Comparison of ENCODE assay signal across 17 cellular contexts in the genomic region with DNA sequence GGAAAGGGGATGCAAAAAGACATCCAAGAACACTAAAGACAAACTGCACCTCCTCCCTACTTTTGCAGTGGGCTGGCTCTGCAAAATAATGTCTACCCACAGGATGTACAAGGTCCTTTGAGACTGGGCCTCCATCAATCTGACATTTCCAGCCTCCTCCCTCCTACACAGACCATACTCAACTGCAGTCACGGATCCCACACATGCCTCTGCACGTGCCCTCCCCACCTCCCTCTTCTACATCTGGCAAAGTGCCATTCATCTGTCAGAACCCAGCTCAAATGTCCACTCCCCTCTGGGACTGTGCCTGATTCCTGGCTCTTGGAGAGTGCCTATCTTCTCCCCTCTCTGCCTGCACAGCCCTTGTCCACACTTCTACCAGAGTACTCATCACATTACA. TPM values are rescaled to one million over a fixed set of nuclear protein-coding genes. Genes with fewer than 3 reads are reported as not detected.
DNase-seq lines count a peak whose midpoint lies in the region; ATAC-seq and TF ChIP-seq lines count a peak whose summit lies in the region.
"Had no signal": no experiment of that assay in that cellular context is flagged by ENCODE, and none has a peak within 500 bp of the region (broad histone marks: within the 10 kb centered on the region; RNA-seq: fewer than 3 reads in every experiment).

No MANE protein-coding gene starts in this region.

- POLR2A ChIA-PET in HEK293 (lab: Yijun Ruan, JAX): no interaction called here

- H3K4me3 Mint-ChIP-seq in nephron progenitor cell (no peak overlapping the region), endothelial cell (ENCODE audit: unreplicated experiment) (no peak overlapping the region)
- H3K4me3 Mint-ChIP-seq: CD4-positive, alpha-beta memory T cell had no signal

- peaks cover 2% of the 10 kb centered on the region for H3K27me3 Mint-ChIP-seq in nephron progenitor cell (ENCODE audit: low read depth, poor library complexity)
- H3K27me3 Mint-ChIP-seq in endothelial cell (ENCODE audit: unreplicated experiment): peaks cover 1% of the 10 kb centered on the region

- no peak overlapping the region for H3K4me3 ChIP-seq in HEK293 (ENCODE audit: low read depth, low read length)
- H3K4me3 ChIP-seq: PC-9, SJSA1 had no signal

- peak; percentile 13 for DNase-seq in NCI-H1105 treated with DMSO at 0.1 percent for 48 hours (lab: John Stamatoyannopoulos, UW)
- no peak for DNase-seq in NCI-H1105 (lab: John Stamatoyannopoulos, UW)
- peak; percentile 54 for DNase-seq in NCI-H69 (lab: John Stamatoyannopoulos, UW)
- peak; percentile 26 for DNase-seq in nephron progenitor cell
- DNase-seq in RKO (ENCODE audit: low spot score): no peak
- no peak for DNase-seq in endothelial cell (ENCODE audit: low spot score)
- DNase-seq: Calu3; CD4-positive, alpha-beta memory T cell; GF-D8; GOT3; NCI-H1694; NCI-H2107; PC-9 had no signal

- H3K9me3 Mint-ChIP-seq in nephron progenitor cell (no peaks in the 10 kb centered on the region), endothelial cell (ENCODE audit: unreplicated experiment) (no peaks in the 10 kb centered on the region)
- H3K9me3 Mint-ChIP-seq: CD4-positive, alpha-beta memory T cell had no signal

- CTCF ChIA-PET in HEK293 (lab: Yijun Ruan, JAX): no interaction called here

- H3K4me1 Mint-ChIP-seq in nephron progenitor cell (peaks cover 58% of the 10 kb centered on the region), endothelial cell (ENCODE audit: unreplicated experiment) (no peaks in the 10 kb centered on the region)
- H3K4me1 Mint-ChIP-seq: CD4-positive, alpha-beta memory T cell had no signal

- H3K27ac Mint-ChIP-seq in nephron progenitor cell: peak overlapping the region; percentile 56
- no peak overlapping the region for H3K27ac Mint-ChIP-seq in endothelial cell (ENCODE audit: unreplicated experiment)

- no peak overlapping the region for H3K27ac ChIP-seq in HEK293 (ENCODE audit: extremely low read depth, low read depth, low read length)
- H3K27ac ChIP-seq: PC-9, SJSA1 had no signal

- TF ChIP-seq CTCF in HEK293 (tag by site-specific recombination; IDR thresholded peaks at IDR 0.05): no peak
- TF ChIP-seq CTCF in nephron progenitor cell (IDR thresholded peaks at IDR 0.05): no peak
- TF ChIP-seq CTCF in endothelial cell (IDR thresholded peaks at IDR 0.05; ENCODE audit: unreplicated experiment): no peak

- no peak for ATAC-seq in GM21786 (IDR thresholded peaks at IDR 0.05; ENCODE audit: unreplicated experiment)

- no peaks in the 10 kb centered on the region for H3K9me3 ChIP-seq in HEK293 (ENCODE audit: control insufficient read depth, insufficient read depth, low read depth, low read length)
- H3K9me3 ChIP-seq: SJSA1 had no signal

- H3K4me1 ChIP-seq in HEK293 (ENCODE audit: control insufficient read depth, insufficient read depth, low read length): no peaks in the 10 kb centered on the region

- no peaks in the 10 kb centered on the region for H3K36me3 Mint-ChIP-seq in nephron progenitor cell (ENCODE audit: low read depth)
- no peaks in the 10 kb centered on the region for H3K36me3 Mint-ChIP-seq in endothelial cell (ENCODE audit: low read depth, unreplicated experiment)
- H3K36me3 Mint-ChIP-seq: CD4-positive, alpha-beta memory T cell had no signal

- H3K36me3 ChIP-seq in HEK293 (ENCODE audit: control insufficient read depth in 2 of 2, insufficient read depth in 1 of 2, low read length in 2 of 2): no peaks in the 10 kb centered on the region
- H3K36me3 ChIP-seq: SJSA1 had no signal

TF ChIP-seq in HEK293, 187 proteins besides CTCF, POLR2A, EP300 and RAD21 (continues in another document):
- TF ChIP-seq ZNF707 (tag by site-specific recombination; IDR thresholded peaks at IDR 0.05) (no peak), HOXA7 (CRISPR knock-in tag; IDR thresholded peaks at IDR 0.05; ENCODE audit: borderline replicate concordance) (no peak), ZNF791 (tag by site-specific recombination; IDR thresholded peaks at IDR 0.05) (no peak), ZNF416 (tag by site-specific recombination; IDR thresholded peaks at IDR 0.05) (no peak), ZNF433 (tag by site-specific recombination; IDR thresholded peaks at IDR 0.05; ENCODE audit: low read depth) (no peak), ZNF184 (tag by site-specific recombination; IDR thresholded peaks at IDR 0.05) (no peak), TCF7L2 (IDR thresholded peaks at IDR 0.05; ENCODE audit: borderline replicate concordance, low read depth, low read length) (no peak), ZNF157 (tag by site-specific recombination; IDR thresholded peaks at IDR 0.05) (no peak), ZNF19 (tag by site-specific recombination; IDR thresholded peaks at IDR 0.05; ENCODE audit: low read depth) (no peak), EGR2 (tag by site-specific recombination; IDR thresholded peaks at IDR 0.05; ENCODE audit: low read depth) (peak; percentile 82), ZNF174 (tag by site-specific recombination; IDR thresholded peaks at IDR 0.05) (no peak)
- TF ChIP-seq, protein P1, sequence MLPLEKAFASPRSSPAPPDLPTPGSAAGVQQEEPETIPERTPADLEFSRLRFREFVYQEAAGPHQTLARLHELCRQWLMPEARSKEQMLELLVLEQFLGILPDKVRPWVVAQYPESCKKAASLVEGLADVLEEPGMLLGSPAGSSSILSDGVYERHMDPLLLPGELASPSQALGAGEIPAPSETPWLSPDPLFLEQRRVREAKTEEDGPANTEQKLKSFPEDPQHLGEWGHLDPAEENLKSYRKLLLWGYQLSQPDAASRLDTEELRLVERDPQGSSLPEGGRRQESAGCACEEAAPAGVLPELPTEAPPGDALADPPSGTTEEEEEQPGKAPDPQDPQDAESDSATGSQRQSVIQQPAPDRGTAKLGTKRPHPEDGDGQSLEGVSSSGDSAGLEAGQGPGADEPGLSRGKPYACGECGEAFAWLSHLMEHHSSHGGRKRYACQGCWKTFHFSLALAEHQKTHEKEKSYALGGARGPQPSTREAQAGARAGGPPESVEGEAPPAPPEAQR (tag by site-specific recombination; IDR thresholded peaks at IDR 0.05): no peak
- TF ChIP-seq, protein P2, sequence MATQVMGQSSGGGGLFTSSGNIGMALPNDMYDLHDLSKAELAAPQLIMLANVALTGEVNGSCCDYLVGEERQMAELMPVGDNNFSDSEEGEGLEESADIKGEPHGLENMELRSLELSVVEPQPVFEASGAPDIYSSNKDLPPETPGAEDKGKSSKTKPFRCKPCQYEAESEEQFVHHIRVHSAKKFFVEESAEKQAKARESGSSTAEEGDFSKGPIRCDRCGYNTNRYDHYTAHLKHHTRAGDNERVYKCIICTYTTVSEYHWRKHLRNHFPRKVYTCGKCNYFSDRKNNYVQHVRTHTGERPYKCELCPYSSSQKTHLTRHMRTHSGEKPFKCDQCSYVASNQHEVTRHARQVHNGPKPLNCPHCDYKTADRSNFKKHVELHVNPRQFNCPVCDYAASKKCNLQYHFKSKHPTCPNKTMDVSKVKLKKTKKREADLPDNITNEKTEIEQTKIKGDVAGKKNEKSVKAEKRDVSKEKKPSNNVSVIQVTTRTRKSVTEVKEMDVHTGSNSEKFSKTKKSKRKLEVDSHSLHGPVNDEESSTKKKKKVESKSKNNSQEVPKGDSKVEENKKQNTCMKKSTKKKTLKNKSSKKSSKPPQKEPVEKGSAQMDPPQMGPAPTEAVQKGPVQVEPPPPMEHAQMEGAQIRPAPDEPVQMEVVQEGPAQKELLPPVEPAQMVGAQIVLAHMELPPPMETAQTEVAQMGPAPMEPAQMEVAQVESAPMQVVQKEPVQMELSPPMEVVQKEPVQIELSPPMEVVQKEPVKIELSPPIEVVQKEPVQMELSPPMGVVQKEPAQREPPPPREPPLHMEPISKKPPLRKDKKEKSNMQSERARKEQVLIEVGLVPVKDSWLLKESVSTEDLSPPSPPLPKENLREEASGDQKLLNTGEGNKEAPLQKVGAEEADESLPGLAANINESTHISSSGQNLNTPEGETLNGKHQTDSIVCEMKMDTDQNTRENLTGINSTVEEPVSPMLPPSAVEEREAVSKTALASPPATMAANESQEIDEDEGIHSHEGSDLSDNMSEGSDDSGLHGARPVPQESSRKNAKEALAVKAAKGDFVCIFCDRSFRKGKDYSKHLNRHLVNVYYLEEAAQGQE (tag by site-specific recombination; IDR thresholded peaks at IDR 0.05): no peak
- TF ChIP-seq, protein P3, sequence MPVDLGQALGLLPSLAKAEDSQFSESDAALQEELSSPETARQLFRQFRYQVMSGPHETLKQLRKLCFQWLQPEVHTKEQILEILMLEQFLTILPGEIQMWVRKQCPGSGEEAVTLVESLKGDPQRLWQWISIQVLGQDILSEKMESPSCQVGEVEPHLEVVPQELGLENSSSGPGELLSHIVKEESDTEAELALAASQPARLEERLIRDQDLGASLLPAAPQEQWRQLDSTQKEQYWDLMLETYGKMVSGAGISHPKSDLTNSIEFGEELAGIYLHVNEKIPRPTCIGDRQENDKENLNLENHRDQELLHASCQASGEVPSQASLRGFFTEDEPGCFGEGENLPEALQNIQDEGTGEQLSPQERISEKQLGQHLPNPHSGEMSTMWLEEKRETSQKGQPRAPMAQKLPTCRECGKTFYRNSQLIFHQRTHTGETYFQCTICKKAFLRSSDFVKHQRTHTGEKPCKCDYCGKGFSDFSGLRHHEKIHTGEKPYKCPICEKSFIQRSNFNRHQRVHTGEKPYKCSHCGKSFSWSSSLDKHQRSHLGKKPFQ (tag by site-specific recombination; IDR thresholded peaks at IDR 0.05): no peak
- TF ChIP-seq, protein P4, sequence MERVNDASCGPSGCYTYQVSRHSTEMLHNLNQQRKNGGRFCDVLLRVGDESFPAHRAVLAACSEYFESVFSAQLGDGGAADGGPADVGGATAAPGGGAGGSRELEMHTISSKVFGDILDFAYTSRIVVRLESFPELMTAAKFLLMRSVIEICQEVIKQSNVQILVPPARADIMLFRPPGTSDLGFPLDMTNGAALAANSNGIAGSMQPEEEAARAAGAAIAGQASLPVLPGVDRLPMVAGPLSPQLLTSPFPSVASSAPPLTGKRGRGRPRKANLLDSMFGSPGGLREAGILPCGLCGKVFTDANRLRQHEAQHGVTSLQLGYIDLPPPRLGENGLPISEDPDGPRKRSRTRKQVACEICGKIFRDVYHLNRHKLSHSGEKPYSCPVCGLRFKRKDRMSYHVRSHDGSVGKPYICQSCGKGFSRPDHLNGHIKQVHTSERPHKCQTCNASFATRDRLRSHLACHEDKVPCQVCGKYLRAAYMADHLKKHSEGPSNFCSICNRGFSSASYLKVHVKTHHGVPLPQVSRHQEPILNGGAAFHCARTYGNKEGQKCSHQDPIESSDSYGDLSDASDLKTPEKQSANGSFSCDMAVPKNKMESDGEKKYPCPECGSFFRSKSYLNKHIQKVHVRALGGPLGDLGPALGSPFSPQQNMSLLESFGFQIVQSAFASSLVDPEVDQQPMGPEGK (tag by site-specific recombination; IDR thresholded peaks at IDR 0.05): no peak

RNA-seq across cellular contexts. Expression of a gene that starts 50.3 kb away (rescaled TPM):
- total RNA-seq in endothelial cell (ENCODE audit: unreplicated experiment): 0.28 TPM
- total RNA-seq: A172; Calu3; CD4-positive, alpha-beta memory T cell had no signal

Comparison
In these comparisons a context has a peak if more than half of its experiments do, and no peak if none do; other contexts are left out.
1. DNase-seq: peak in NCI-H1105 treated with DMSO at 0.1 percent for 48 hours (single experiment), NCI-H69 (single experiment) and nephron progenitor cell (single experiment); none in NCI-H1105 (single experiment), RKO (single experiment) and endothelial cell (single experiment).